8 cellular contexts compared by ENCODE assay signal in genomic region chr21:25735895-25736597, GRCh38. TPM values are rescaled to one million over a fixed set of nuclear protein-coding genes. Genes with fewer than 3 reads are reported as not detected.
A peak's percentile ranks its signal among the peaks of the same experiment; 100 is the strongest.
DNase-seq lines count a peak whose midpoint lies in the region; ATAC-seq lines count a peak whose summit lies in the region.

No MANE protein-coding gene starts in this region.

- peak overlapping the region; percentile 100 for H3K4me3 Mint-ChIP-seq in activated naive CD8-positive, alpha-beta T cell treated with anti-CD3 and anti-CD28 coated beads, Interleukin-2, amount 10 ng/mL, durations not matched to agents 7 days and 5 days
- peak overlapping the region; percentile 94 for H3K4me3 Mint-ChIP-seq in stimulated activated effector memory CD8-positive, alpha-beta T cell treated with anti-CD3 and anti-CD28 coated beads, Interleukin-12 subunit alpha, Interleukin-12 subunit beta, amount 100 ng/mL, for 72 hours

- peak overlapping the region; percentile 92 for H3K27ac Mint-ChIP-seq in activated naive CD8-positive, alpha-beta T cell treated with anti-CD3 and anti-CD28 coated beads, Interleukin-2, amount 10 ng/mL, durations not matched to agents 7 days and 5 days
- H3K27ac Mint-ChIP-seq in stimulated activated effector memory CD8-positive, alpha-beta T cell treated with anti-CD3 and anti-CD28 coated beads, Interleukin-12 subunit alpha, Interleukin-12 subunit beta, amount 100 ng/mL, for 72 hours: peak overlapping the region; percentile 100

- peaks cover 1% of the 10 kb centered on the region for H3K36me3 Mint-ChIP-seq in activated naive CD8-positive, alpha-beta T cell treated with anti-CD3 and anti-CD28 coated beads, Interleukin-2, amount 10 ng/mL, durations not matched to agents 7 days and 5 days
- H3K36me3 Mint-ChIP-seq in stimulated activated effector memory CD8-positive, alpha-beta T cell treated with anti-CD3 and anti-CD28 coated beads, Interleukin-12 subunit alpha, Interleukin-12 subunit beta, amount 100 ng/mL, for 72 hours: peaks cover 51% of the 10 kb centered on the region

- POLR2A ChIA-PET in activated naive CD8-positive, alpha-beta T cell treated with anti-CD3 and anti-CD28 coated beads, Interleukin-2, amount 10 ng/mL, durations not matched to agents 7 days and 5 days (lab: Charles Lee): interaction anchor here (1.3 to 1.7 kb wide), 2 partner anchors 9 to 13 kb away, joined by 3 to 6 read pairs; no protein-coding TSS in a partner anchor

- H3K4me1 Mint-ChIP-seq in activated naive CD8-positive, alpha-beta T cell treated with anti-CD3 and anti-CD28 coated beads, Interleukin-2, amount 10 ng/mL, durations not matched to agents 7 days and 5 days: peaks cover 25% of the 10 kb centered on the region
- H3K4me1 Mint-ChIP-seq in stimulated activated effector memory CD8-positive, alpha-beta T cell treated with anti-CD3 and anti-CD28 coated beads, Interleukin-12 subunit alpha, Interleukin-12 subunit beta, amount 100 ng/mL, for 72 hours: peaks cover 34% of the 10 kb centered on the region

- no peaks in the 10 kb centered on the region for H3K9me3 Mint-ChIP-seq in activated naive CD8-positive, alpha-beta T cell treated with anti-CD3 and anti-CD28 coated beads, Interleukin-2, amount 10 ng/mL, durations not matched to agents 7 days and 5 days
- H3K9me3 Mint-ChIP-seq in stimulated activated effector memory CD8-positive, alpha-beta T cell treated with anti-CD3 and anti-CD28 coated beads, Interleukin-12 subunit alpha, Interleukin-12 subunit beta, amount 100 ng/mL, for 72 hours: no peaks in the 10 kb centered on the region

- peak; percentile 12 for ATAC-seq in GM21737 (IDR thresholded peaks at IDR 0.05; ENCODE audit: unreplicated experiment)
- ATAC-seq in activated naive CD8-positive, alpha-beta T cell treated with anti-CD3 and anti-CD28 coated beads, Interleukin-2, amount 10 ng/mL, durations not matched to agents 7 days and 5 days (ENCODE audit: low read depth): peak; percentile 2
- ATAC-seq in stimulated activated effector memory CD8-positive, alpha-beta T cell treated with anti-CD3 and anti-CD28 coated beads, Interleukin-12 subunit alpha, Interleukin-12 subunit beta, amount 100 ng/mL, for 72 hours: peak; percentile 3

- no peaks in the 10 kb centered on the region for H3K27me3 Mint-ChIP-seq in activated naive CD8-positive, alpha-beta T cell treated with anti-CD3 and anti-CD28 coated beads, Interleukin-2, amount 10 ng/mL, durations not matched to agents 7 days and 5 days

- DNase-seq in NCI-H526 (lab: John Stamatoyannopoulos, UW): peak; percentile 33 to 39
- DNase-seq in NCI-H526 treated with DMSO at 0.1 percent for 48 hours (lab: John Stamatoyannopoulos, UW): no peak
- peak; percentile 20 for DNase-seq in LHCN-M2 (ENCODE audit: low read depth)
- no peak for DNase-seq in activated naive CD8-positive, alpha-beta T cell treated with anti-CD3 and anti-CD28 coated beads, Interleukin-2, amount 10 ng/mL, durations not matched to agents 7 days and 5 days
- DNase-seq in iPS-NIHi7 (ENCODE audit: extremely low spot score): peak; percentile 16
- no peak for DNase-seq in stimulated activated effector memory CD8-positive, alpha-beta T cell treated with anti-CD3 and anti-CD28 coated beads, Interleukin-12 subunit alpha, Interleukin-12 subunit beta, amount 100 ng/mL, for 72 hours (ENCODE audit: low spot score in 2 of 2)
- no peak for DNase-seq in activated CD4-positive, CD25-positive, alpha-beta regulatory T cell (lab: John Stamatoyannopoulos, UW)

RNA-seq across cellular contexts. Expression of gene GABPA, which starts 1.3 kb away (rescaled TPM):
- 21.9 and 25.5 TPM in 2 replicates for total RNA-seq in LHCN-M2 (2014; rRNA removed)
- polyA plus RNA-seq in LHCN-M2 (2012): 4.8 TPM
- 10 to 100 TPM; 25.3 to 27.4 TPM for total RNA-seq in activated naive CD8-positive, alpha-beta T cell treated with anti-CD3 and anti-CD28 coated beads, Interleukin-2, amount 10 ng/mL, durations not matched to agents 7 days and 5 days

RNA-seq across cellular contexts. Expression of gene ATP5PF, which starts 1.3 kb away (rescaled TPM):
- total RNA-seq in LHCN-M2 (2014; rRNA removed): 106 and 114 TPM in 2 replicates
- 266 TPM for polyA plus RNA-seq in LHCN-M2 (2012)
- 100 to 1,000 TPM; 106 to 110 TPM for total RNA-seq in activated naive CD8-positive, alpha-beta T cell treated with anti-CD3 and anti-CD28 coated beads, Interleukin-2, amount 10 ng/mL, durations not matched to agents 7 days and 5 days

Comparison
In these comparisons a context has a peak if more than half of its experiments do, and no peak if none do; other contexts are left out.
1. DNase-seq: peak in NCI-H526 (2 of 2), LHCN-M2 (single experiment) and iPS-NIHi7 (single experiment); none in NCI-H526 treated with DMSO at 0.1 percent for 48 hours (single experiment), activated naive CD8-positive, alpha-beta T cell treated with anti-CD3 and anti-CD28 coated beads, Interleukin-2, amount 10 ng/mL, durations not matched to agents 7 days and 5 days (single experiment), stimulated activated effector memory CD8-positive, alpha-beta T cell treated with anti-CD3 and anti-CD28 coated beads, Interleukin-12 subunit alpha, Interleukin-12 subunit beta, amount 100 ng/mL, for 72 hours (0 of 2) and activated CD4-positive, CD25-positive, alpha-beta regulatory T cell (0 of 4).
2. Peak in every context shown above with its lines, with median percentiles within 50 percentile points of each other: ATAC-seq.